Comparison of ENCODE assay signal across 1 cellular context in genomic region chr14:39266871-39267591, GRCh38.
TF ChIP-seq lines count a peak whose summit lies in the region.

No MANE protein-coding gene starts in this region.

TF ChIP-seq in HEK293, 187 proteins besides CTCF, POLR2A, EP300 and RAD21 (continued from another document and continues in another):
- peak; percentile 53 for TF ChIP-seq ZBTB11 (tag by site-specific recombination; conservative IDR thresholded peaks at IDR 0.05; ENCODE audit: low read depth)
- TF ChIP-seq EGR2 (tag by site-specific recombination; IDR thresholded peaks at IDR 0.05; ENCODE audit: low read depth): no peak
- peak; percentile 99 for TF ChIP-seq PRDM10 (tag by site-specific recombination; IDR thresholded peaks at IDR 0.05)
- TF ChIP-seq ZNF626 (tag by site-specific recombination; IDR thresholded peaks at IDR 0.05): no peak
- no peak for TF ChIP-seq ZNF785 (tag by site-specific recombination; IDR thresholded peaks at IDR 0.05)
- no peak for TF ChIP-seq ZNF664 (tag by site-specific recombination; IDR thresholded peaks at IDR 0.05)
- no peak for TF ChIP-seq PRDM2 (tag by site-specific recombination; IDR thresholded peaks at IDR 0.05; ENCODE audit: borderline replicate concordance)
- no peak for TF ChIP-seq ZNF239 (tag by site-specific recombination; IDR thresholded peaks at IDR 0.05)
- TF ChIP-seq ZNF501 (tag by site-specific recombination; IDR thresholded peaks at IDR 0.05): peak; percentile 76
- no peak for TF ChIP-seq ZNF837 (tag by site-specific recombination; IDR thresholded peaks at IDR 0.05)
- TF ChIP-seq ZNF449 (tag by site-specific recombination; IDR thresholded peaks at IDR 0.05): no peak
- 0 out of 2 replicates have a peak, but pooled peaks have one; percentile 20 for TF ChIP-seq ZNF561 (tag by site-specific recombination; IDR thresholded peaks at IDR 0.05; ENCODE audit: borderline replicate concordance)
- peak; percentile 31 for TF ChIP-seq ZXDB (tag by site-specific recombination; IDR thresholded peaks at IDR 0.05)
- no peak for TF ChIP-seq ZNF140 (tag by site-specific recombination; IDR thresholded peaks at IDR 0.05)
- peak; percentile 86 for TF ChIP-seq ZNF600 (tag by site-specific recombination; IDR thresholded peaks at IDR 0.05)
- 0 out of 2 replicates have a peak, but pooled peaks have one; percentile 8 for TF ChIP-seq ZBTB44 (tag by site-specific recombination; IDR thresholded peaks at IDR 0.05)
- no peak for TF ChIP-seq RBAK (tag by site-specific recombination; IDR thresholded peaks at IDR 0.05)
- no peak for TF ChIP-seq ZNF175 (tag by site-specific recombination; IDR thresholded peaks at IDR 0.05)
- TF ChIP-seq ZNF549 (tag by site-specific recombination; IDR thresholded peaks at IDR 0.05): no peak
- TF ChIP-seq ZNF76 (tag by site-specific recombination; IDR thresholded peaks at IDR 0.05; ENCODE audit: borderline replicate concordance, low read depth): 0 out of 2 replicates have a peak, but pooled peaks have one; percentile 19
- no peak for TF ChIP-seq ZNF302 (tag by site-specific recombination; IDR thresholded peaks at IDR 0.05; ENCODE audit: low read depth)
- TF ChIP-seq ZNF148 (tag by site-specific recombination; IDR thresholded peaks at IDR 0.05; ENCODE audit: borderline replicate concordance): no peak
- TF ChIP-seq ZNF596 (tag by site-specific recombination; IDR thresholded peaks at IDR 0.05): no peak
- TF ChIP-seq ZNF623 (tag by site-specific recombination; IDR thresholded peaks at IDR 0.05): no peak
- TF ChIP-seq ZNF221 (tag by site-specific recombination; IDR thresholded peaks at IDR 0.05; ENCODE audit: borderline replicate concordance): no peak
- TF ChIP-seq KLF9 (tag by site-specific recombination; IDR thresholded peaks at IDR 0.05; ENCODE audit: low read depth): 0 out of 2 replicates have a peak, but pooled peaks have one; percentile 9
- peak; percentile 86 for TF ChIP-seq ZBTB20 (tag by site-specific recombination; IDR thresholded peaks at IDR 0.05)
- TF ChIP-seq ZNF692 (tag by site-specific recombination; IDR thresholded peaks at IDR 0.05): peak; percentile 71
- peak; percentile 90 for TF ChIP-seq ZBTB26 (tag by site-specific recombination; optimal IDR thresholded peaks at IDR 0.05)
- TF ChIP-seq ZNF292 (tag by site-specific recombination; IDR thresholded peaks at IDR 0.05; ENCODE audit: borderline replicate concordance, low read depth): no peak
- TF ChIP-seq ZNF645 (tag by site-specific recombination; IDR thresholded peaks at IDR 0.05): no peak
